In the genomic region with DNA sequence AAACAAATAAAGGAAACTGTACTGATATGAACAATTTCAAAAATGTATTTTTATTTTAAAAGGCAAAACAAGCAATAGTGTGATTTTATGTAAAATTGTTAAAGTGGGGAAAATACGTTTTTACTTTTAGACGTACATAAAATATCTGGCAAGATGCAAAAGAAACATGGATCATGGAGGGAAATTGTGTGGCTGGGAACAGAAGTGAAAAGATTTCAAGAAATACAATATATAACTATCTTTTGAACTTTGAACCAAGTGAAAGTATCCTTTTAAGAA, we compare ENCODE assay signal across 8 cellular contexts. TPM values are rescaled to one million over a fixed set of nuclear protein-coding genes. Genes with fewer than 3 reads are reported as not detected.
DNase-seq lines count a peak whose midpoint lies in the region; ATAC-seq and TF ChIP-seq lines count a peak whose summit lies in the region.

No MANE protein-coding gene starts in this region.

- no peak for ATAC-seq in activated T-cell treated with anti-CD3 and anti-CD28 coated beads, Interleukin-2, amount 50 U/mL, for 4 hours
- no peak for ATAC-seq in thoracic aorta (ENCODE audit: insufficient number of reproducible peaks, low FRiP score, low read depth)

- no peak for TF ChIP-seq CTCF in thoracic aorta (IDR thresholded peaks at IDR 0.05)

- no peak for DNase-seq in activated T-cell treated with anti-CD3 and anti-CD28 coated beads, Interleukin-2, amount 50 U/mL, for 4 hours
- DNase-seq in activated T-cell treated with anti-CD3 and anti-CD28 coated beads for 4 hours, result no peak
- DNase-seq in thoracic aorta (ENCODE audit: low spot score), result no peak
- no peak for DNase-seq in COLO668 (lab: John Stamatoyannopoulos, UW; ENCODE audit: unreplicated experiment)
- no peak for DNase-seq in NCI-H1417 (lab: John Stamatoyannopoulos, UW)
- DNase-seq in stimulated activated CD4-positive, alpha-beta T cell treated with anti-CD3 and anti-CD28 coated beads, Interleukin-1b, Interleukin-23, amount 100 ng/mL, for 48 hours, result no peak

- H3K9me3 Mint-ChIP-seq in activated T-cell treated with anti-CD3 and anti-CD28 coated beads, Interleukin-2, amount 50 U/mL, for 4 hours, result no peaks in the 10 kb centered on the region

- peaks cover 25% of the 10 kb centered on the region for H3K4me1 Mint-ChIP-seq in activated T-cell treated with anti-CD3 and anti-CD28 coated beads, Interleukin-2, amount 50 U/mL, for 4 hours (ENCODE audit: low read depth)

- H3K4me3 Mint-ChIP-seq in activated T-cell treated with anti-CD3 and anti-CD28 coated beads, Interleukin-2, amount 50 U/mL, for 4 hours, result peak overlapping the region; percentile 87

- H3K27me3 Mint-ChIP-seq in activated T-cell treated with anti-CD3 and anti-CD28 coated beads, Interleukin-2, amount 50 U/mL, for 4 hours (ENCODE audit: low read depth), result no peaks in the 10 kb centered on the region

- H3K27ac ChIP-seq in angular gyrus (ENCODE audit: low read depth, low read length) (peak overlapping the region; percentile 97), layer of hippocampus (ENCODE audit: low read depth, low read length) (peak overlapping the region; percentile 99), thoracic aorta (peak overlapping the region; percentile 99 to 100)

- peaks cover 24 to 29% of the 10 kb centered on the region in 2 donors for H3K4me1 ChIP-seq in thoracic aorta (ENCODE audit: control insufficient read depth in 1 of 2, low read depth in 2 of 2)

- H3K36me3 Mint-ChIP-seq in activated T-cell treated with anti-CD3 and anti-CD28 coated beads, Interleukin-2, amount 50 U/mL, for 4 hours (ENCODE audit: insufficient read depth), result no peaks in the 10 kb centered on the region

- H3K27me3 ChIP-seq in layer of hippocampus (ENCODE audit: control insufficient read depth, insufficient read depth, low read length) (no peaks in the 10 kb centered on the region), thoracic aorta (replicated peaks; ENCODE audit: insufficient read depth) (no peaks in the 10 kb centered on the region)

- no peaks in the 10 kb centered on the region for H3K9me3 ChIP-seq in thoracic aorta

- H3K36me3 ChIP-seq in thoracic aorta, result no peaks in the 10 kb centered on the region

- peak overlapping the region; percentile 99 for H3K4me3 ChIP-seq in thoracic aorta

RNA-seq across cellular contexts. Expression of a gene that starts 1.5 kb away (rescaled TPM):
- 10 to 100 TPM; 28.9 to 34.6 (median 30.0) TPM for total RNA-seq in activated T-cell treated with anti-CD3 and anti-CD28 coated beads, Interleukin-2, amount 50 U/mL, for 4 hours
- 1 to 10 TPM; 1.3 to 2.6 TPM for total RNA-seq in thoracic aorta

RNA-seq across cellular contexts. Expression of a gene that starts 30.3 kb away (rescaled TPM):
- total RNA-seq in activated T-cell treated with anti-CD3 and anti-CD28 coated beads, Interleukin-2, amount 50 U/mL, for 4 hours, result 10 to 100 TPM in 2 of 3 donors, 1 to 10 TPM in 1; 8.8 to 15.2 (median 10.3) TPM
- total RNA-seq in thoracic aorta, result 10 to 100 TPM; 50.0 to 74.2 TPM

RNA-seq across cellular contexts. Expression of a gene that starts 36.1 kb away (rescaled TPM):
- 1 to 10 TPM; 3.5 to 7.2 (median 4.4) TPM for total RNA-seq in activated T-cell treated with anti-CD3 and anti-CD28 coated beads, Interleukin-2, amount 50 U/mL, for 4 hours
- 10 to 100 TPM; 15.0 to 44.0 TPM for total RNA-seq in thoracic aorta

Comparison
In these comparisons a context has a peak if more than half of its experiments do, and no peak if none do; other contexts are left out.
1. RNA of a gene that starts 1.5 kb away (total RNA-seq): 28.9 to 34.6 TPM in activated T-cell treated with anti-CD3 and anti-CD28 coated beads, Interleukin-2, amount 50 U/mL, for 4 hours; 1.3 to 2.6 TPM in thoracic aorta; every median in the first group is over 4 times any median in the second.
2. Peak in every context shown above with its lines, with median percentiles within 50 percentile points of each other: H3K27ac ChIP-seq.